Comparison of ENCODE assay signal across 8 cellular contexts in the genomic region with DNA sequence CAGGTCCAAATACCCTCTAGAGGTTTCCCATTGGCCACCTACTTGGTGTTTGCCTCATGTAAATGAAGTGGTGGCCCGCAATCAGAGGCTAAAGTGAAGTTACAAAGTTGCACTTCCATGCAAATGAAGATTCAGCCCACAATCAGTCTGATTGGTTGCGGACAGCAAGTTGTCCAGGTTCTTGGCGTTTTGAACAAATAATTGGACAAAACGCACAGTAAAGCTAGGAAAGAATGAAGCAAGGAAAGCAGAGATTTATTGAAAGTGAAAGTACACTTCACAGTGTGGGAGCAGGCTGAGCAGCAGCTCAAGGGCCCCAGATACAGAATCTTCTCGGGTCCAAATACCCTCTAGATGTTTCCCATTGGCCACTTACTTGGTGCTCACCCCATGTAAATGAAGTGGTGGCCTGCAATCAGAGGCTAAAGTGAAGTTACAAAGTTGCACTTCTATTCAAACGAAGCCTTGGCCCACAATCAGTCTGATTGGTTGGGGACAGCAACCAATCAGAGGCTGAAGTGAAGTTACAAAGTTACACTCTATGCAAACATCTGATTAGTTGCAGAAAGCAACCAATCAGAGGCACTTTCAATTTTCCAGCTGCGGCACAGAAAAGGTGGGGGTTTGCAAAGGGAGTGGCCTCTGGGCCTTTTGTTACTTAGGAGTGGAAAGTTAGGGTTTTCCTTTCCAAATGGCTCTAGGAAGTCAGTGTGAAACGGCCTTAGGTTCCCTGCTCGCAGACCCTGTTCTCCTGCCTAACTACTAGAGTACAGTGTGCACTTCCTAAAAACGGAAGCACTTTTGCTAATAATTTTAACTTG. TPM values are rescaled to one million over a fixed set of nuclear protein-coding genes. Genes with fewer than 3 reads are reported as not detected.
DNase-seq lines count a peak whose midpoint lies in the region; ATAC-seq, FAIRE-seq and TF ChIP-seq lines count a peak whose summit lies in the region.

No MANE protein-coding gene starts in this region.

- 28 to 52% (median 36%) methylated on average over 10 of the region's 10 CpGs for WGBS in stomach, 5 donors

- no peak overlapping the region for H3K4me3 ChIP-seq in cardiac fibroblast (replicated peaks in 1 of 2; ENCODE audit: low read depth in 2 of 2, low read length in 2 of 2)
- H3K4me3 ChIP-seq in stomach = peak overlapping the region; percentile 33 to 45 (median 44)

- intact Hi-C loops in stomach (cut with DNase I; ENCODE audit: low total_unique reads) = no loop called here

- DNase-seq in AG08396 (ENCODE audit: low spot score) (peak; percentile 15), cardiac fibroblast (ENCODE audit: low read depth in 2 of 2) (peak; percentile 22 to 60), midbrain (lab: John Stamatoyannopoulos, UW) (peak; percentile 62), stomach (peak; percentile 81)

- TF ChIP-seq EP300 in stomach (IDR thresholded peaks at IDR 0.05) = no peak

- peaks cover 31 to 52% (median 35%) of the 10 kb centered on the region in 4 donors for H3K4me1 ChIP-seq in stomach

- H3K27me3 ChIP-seq in stomach = no peaks in the 10 kb centered on the region

- H3K27ac ChIP-seq in stomach = peak overlapping the region; percentile 50 to 93 (median 89)

- no peaks in the 10 kb centered on the region for H3K9me3 ChIP-seq in stomach

- H3K36me3 ChIP-seq in stomach = no peaks in the 10 kb centered on the region

- peak; percentile 59 for ATAC-seq in GM19328 (IDR thresholded peaks at IDR 0.05; ENCODE audit: unreplicated experiment)
- ATAC-seq in HG03558 (IDR thresholded peaks at IDR 0.05; ENCODE audit: extremely low read depth, unreplicated experiment) = peak; percentile 21
- ATAC-seq in HG03439 (IDR thresholded peaks at IDR 0.05; ENCODE audit: unreplicated experiment) = no peak

- no peak for TF ChIP-seq POLR2A in stomach (IDR thresholded peaks at IDR 0.05)

- TF ChIP-seq CTCF in cardiac fibroblast (IDR thresholded peaks at IDR 0.05; ENCODE audit: low read depth, low read length) (no peak), stomach (IDR thresholded peaks at IDR 0.05) (no peak)

- FAIRE-seq in TTC549 (lab: Jason Lieb, UNC) = peak; percentile 50

RNA-seq across cellular contexts. Expression of a gene that starts 4.7 kb away (rescaled TPM):
- total RNA-seq in stomach = 100 to 1,000 TPM in 1 of 5 donors, 10 to 100 TPM in 4; 18.1 to 268 (median 31.2) TPM
- 10 to 100 TPM; 22.9 to 56.1 (median 40.8) TPM for polyA plus RNA-seq in stomach

Comparison
In these comparisons a context has a peak if more than half of its experiments do, and no peak if none do; other contexts are left out.
1. DNase-seq: peak in every context shown above with its lines; median percentile 81 in stomach; 62 in midbrain; 41 in cardiac fibroblast; 15 in AG08396.
2. H3K4me3 ChIP-seq: peak in stomach (4 of 4); none in cardiac fibroblast (0 of 2).